ENCODE assay signal across 15 cellular contexts in the genomic region with DNA sequence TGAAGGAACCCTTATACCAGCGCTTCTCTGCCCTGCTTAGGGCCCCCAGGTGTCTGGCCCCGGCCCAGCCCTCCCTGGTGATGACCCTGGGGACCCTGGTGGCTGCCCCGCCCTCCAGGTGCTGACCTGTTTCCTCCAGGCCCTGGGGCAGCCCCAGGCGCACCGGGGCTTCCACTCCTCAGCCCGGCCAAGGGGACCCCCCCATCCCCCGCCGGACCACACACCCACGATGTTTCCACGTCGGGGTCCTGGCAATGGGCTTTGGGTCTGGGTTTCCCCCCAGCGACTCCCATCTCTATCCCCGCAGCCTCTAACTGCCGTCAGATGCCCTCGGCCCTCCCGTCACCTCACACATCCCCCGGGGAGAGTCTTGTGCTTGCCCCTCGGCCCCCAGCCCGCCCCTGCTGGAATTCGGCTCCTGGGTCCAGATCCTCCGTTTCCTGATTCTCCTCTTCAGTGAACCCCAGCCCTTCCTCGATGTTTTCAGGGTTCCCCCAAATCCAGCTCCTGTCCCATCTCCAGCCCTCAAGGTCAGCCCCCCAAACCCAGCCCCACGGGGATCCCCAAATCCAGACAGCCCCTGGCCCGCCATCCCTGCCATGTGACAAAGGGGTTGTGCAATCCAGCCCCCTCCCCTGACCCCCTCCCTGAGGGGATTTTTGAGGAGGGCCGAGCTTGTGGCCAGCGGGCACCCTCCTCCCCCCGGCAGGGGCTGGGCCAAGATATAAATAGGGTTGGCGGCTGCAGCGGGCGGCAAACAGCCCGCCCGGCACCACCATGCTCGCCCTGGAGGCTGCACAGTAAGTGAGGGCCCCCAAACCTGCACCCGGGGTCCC. TPM values are rescaled to one million over a fixed set of nuclear protein-coding genes. Genes with fewer than 3 reads are reported as not detected.
DNase-seq lines count a peak whose midpoint lies in the region; ATAC-seq and TF ChIP-seq lines count a peak whose summit lies in the region.
"Had no signal": no experiment of that assay in that cellular context is flagged by ENCODE, and none has a peak within 500 bp of the region (broad histone marks: within the 10 kb centered on the region; RNA-seq: fewer than 3 reads in every experiment).

TSS of gene SPIB (plus strand) at position 753 of the 836 bp plus-strand sequence. CDS start at position 778, 25 bp downstream.

- ATAC-seq in activated T-cell treated with anti-CD3 and anti-CD28 coated beads, Interleukin-2, amount 50 U/mL, for 4 hours = no peak
- peak; percentile 52 to 53 for ATAC-seq in stimulated activated naive B cell treated with anti-CD40 and anti-IgM and Interleukin-4, amounts not matched to agents 10 μg/mL and 1 μg/mL and 100 μg/mL, for 72 hours (replicated peaks)
- ATAC-seq in GM18861 (IDR thresholded peaks at IDR 0.05; ENCODE audit: unreplicated experiment) = no peak

- H3K27me3 Mint-ChIP-seq in activated T-cell treated with anti-CD3 and anti-CD28 coated beads, Interleukin-2, amount 50 U/mL, for 4 hours (ENCODE audit: low read depth) = peaks cover 38% of the 10 kb centered on the region
- H3K27me3 Mint-ChIP-seq in glutamatergic neuron (ENCODE audit: unreplicated experiment) = peaks cover 5% of the 10 kb centered on the region
- no peaks in the 10 kb centered on the region for H3K27me3 Mint-ChIP-seq in stimulated activated naive B cell treated with anti-CD40 and anti-IgM and Interleukin-4, amounts not matched to agents 10 μg/mL and 1 μg/mL and 100 μg/mL, for 72 hours

- no peaks in the 10 kb centered on the region for H3K36me3 Mint-ChIP-seq in activated T-cell treated with anti-CD3 and anti-CD28 coated beads, Interleukin-2, amount 50 U/mL, for 4 hours (ENCODE audit: insufficient read depth)
- H3K36me3 Mint-ChIP-seq in glutamatergic neuron (ENCODE audit: unreplicated experiment) = no peaks in the 10 kb centered on the region
- peaks cover 51 to 57% of the 10 kb centered on the region in 2 donors for H3K36me3 Mint-ChIP-seq in stimulated activated naive B cell treated with anti-CD40 and anti-IgM and Interleukin-4, amounts not matched to agents 10 μg/mL and 1 μg/mL and 100 μg/mL, for 72 hours

- TF ChIP-seq CTCF in glutamatergic neuron (IDR thresholded peaks at IDR 0.05; ENCODE audit: partially characterized antibody, unreplicated experiment) = no peak

- no peak for DNase-seq in activated T-cell treated with anti-CD3 and anti-CD28 coated beads, Interleukin-2, amount 50 U/mL, for 4 hours
- no peak for DNase-seq in activated T-cell treated with anti-CD3 and anti-CD28 coated beads for 4 hours
- DNase-seq in MV-4-11 (lab: John Stamatoyannopoulos, UW) = peak; percentile 18
- DNase-seq in glutamatergic neuron = no peak
- DNase-seq in stimulated activated naive B cell treated with anti-CD40 and anti-IgM and Interleukin-4, amounts not matched to agents 10 μg/mL and 1 μg/mL and 100 μg/mL, for 72 hours = peak; percentile 93
- no peak for DNase-seq in NCI-H446 (lab: John Stamatoyannopoulos, UW)
- no peak for DNase-seq in EL
- DNase-seq: erythroblast, GF-D8, NCI-H526 treated with DMSO at 0.1 percent for 48 hours, posterior cingulate gyrus, trophoblast cell had no signal

- H3K9me3 Mint-ChIP-seq in activated T-cell treated with anti-CD3 and anti-CD28 coated beads, Interleukin-2, amount 50 U/mL, for 4 hours = no peaks in the 10 kb centered on the region
- peaks cover 5% of the 10 kb centered on the region for H3K9me3 Mint-ChIP-seq in glutamatergic neuron (ENCODE audit: unreplicated experiment)
- peaks cover 0 to 1% of the 10 kb centered on the region in 2 donors for H3K9me3 Mint-ChIP-seq in stimulated activated naive B cell treated with anti-CD40 and anti-IgM and Interleukin-4, amounts not matched to agents 10 μg/mL and 1 μg/mL and 100 μg/mL, for 72 hours

- H3K27ac Mint-ChIP-seq in glutamatergic neuron (ENCODE audit: unreplicated experiment) = no peak within 1 kb of the TSS
- H3K27ac Mint-ChIP-seq in stimulated activated naive B cell treated with anti-CD40 and anti-IgM and Interleukin-4, amounts not matched to agents 10 μg/mL and 1 μg/mL and 100 μg/mL, for 72 hours = peak within 1 kb of the TSS; percentile 97

- H3K4me1 Mint-ChIP-seq in activated T-cell treated with anti-CD3 and anti-CD28 coated beads, Interleukin-2, amount 50 U/mL, for 4 hours (ENCODE audit: low read depth) = peaks cover 7% of the 10 kb centered on the region
- H3K4me1 Mint-ChIP-seq in glutamatergic neuron (ENCODE audit: low read depth, unreplicated experiment) = peaks cover 8% of the 10 kb centered on the region
- H3K4me1 Mint-ChIP-seq in stimulated activated naive B cell treated with anti-CD40 and anti-IgM and Interleukin-4, amounts not matched to agents 10 μg/mL and 1 μg/mL and 100 μg/mL, for 72 hours = peaks cover 51 to 80% of the 10 kb centered on the region in 2 donors

- peak within 1 kb of the TSS; percentile 56 for H3K4me3 Mint-ChIP-seq in activated T-cell treated with anti-CD3 and anti-CD28 coated beads, Interleukin-2, amount 50 U/mL, for 4 hours
- H3K4me3 Mint-ChIP-seq in glutamatergic neuron (ENCODE audit: unreplicated experiment) = peak within 1 kb of the TSS; percentile 79
- H3K4me3 Mint-ChIP-seq in stimulated activated naive B cell treated with anti-CD40 and anti-IgM and Interleukin-4, amounts not matched to agents 10 μg/mL and 1 μg/mL and 100 μg/mL, for 72 hours = peak within 1 kb of the TSS; percentile 87 to 97

RNA-seq across cellular contexts. Expression of gene SPIB, which starts in this region (rescaled TPM):
- total RNA-seq in activated T-cell treated with anti-CD3 and anti-CD28 coated beads, Interleukin-2, amount 50 U/mL, for 4 hours = 1 to 10 TPM; 1.9 to 6.7 (median 2.1) TPM
- 2.7 TPM for total RNA-seq in glutamatergic neuron (ENCODE audit: unreplicated experiment)
- total RNA-seq: kidney epithelial cell, LHCN-M2 had no signal

Comparison
In these comparisons a context has a peak if more than half of its experiments do, and no peak if none do; other contexts are left out.
1. ATAC-seq: peak in stimulated activated naive B cell treated with anti-CD40 and anti-IgM and Interleukin-4, amounts not matched to agents 10 μg/mL and 1 μg/mL and 100 μg/mL, for 72 hours (2 of 2); none in activated T-cell treated with anti-CD3 and anti-CD28 coated beads, Interleukin-2, amount 50 U/mL, for 4 hours (0 of 2) and GM18861 (single experiment).
2. DNase-seq: peak in MV-4-11 (single experiment) and stimulated activated naive B cell treated with anti-CD40 and anti-IgM and Interleukin-4, amounts not matched to agents 10 μg/mL and 1 μg/mL and 100 μg/mL, for 72 hours (single experiment); none in activated T-cell treated with anti-CD3 and anti-CD28 coated beads, Interleukin-2, amount 50 U/mL, for 4 hours (single experiment), activated T-cell treated with anti-CD3 and anti-CD28 coated beads for 4 hours (single experiment), glutamatergic neuron (single experiment), NCI-H446 (0 of 2) and EL (single experiment).
3. Peak in every context shown above with its lines, with median percentiles within 50 percentile points of each other: H3K4me3 Mint-ChIP-seq.